16 cellular contexts compared by ENCODE assay signal in the genomic region with DNA sequence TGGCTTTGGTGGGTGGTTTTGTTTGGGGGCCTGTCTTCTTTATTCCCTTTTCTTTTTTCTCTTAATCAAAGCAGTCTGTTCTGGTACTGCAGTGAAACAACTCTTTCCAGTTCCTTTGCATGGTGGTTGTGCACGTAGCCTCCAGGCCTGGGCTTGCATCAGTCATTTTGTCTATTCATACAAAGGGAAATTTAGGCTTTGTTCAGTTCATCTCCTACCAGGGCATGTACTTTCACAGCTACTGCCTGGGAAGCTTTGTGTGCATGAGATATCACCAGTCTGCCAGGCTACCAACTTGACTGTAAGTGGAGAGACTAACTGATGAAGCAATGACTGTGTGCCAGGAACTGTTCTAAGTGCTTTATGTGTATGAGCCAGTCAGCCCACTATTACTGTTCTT. TPM values are rescaled to one million over a fixed set of nuclear protein-coding genes. Genes with fewer than 3 reads are reported as not detected.
DNase-seq lines count a peak whose midpoint lies in the region; ATAC-seq and TF ChIP-seq lines count a peak whose summit lies in the region.
"Had no signal": no experiment of that assay in that cellular context is flagged by ENCODE, and none has a peak within 500 bp of the region (broad histone marks: within the 10 kb centered on the region; RNA-seq: fewer than 3 reads in every experiment).

No MANE protein-coding gene starts in this region.

- H3K4me3 ChIP-seq in HAP-1 (no peak overlapping the region), RWPE2 (ENCODE audit: severe bottlenecking) (no peak overlapping the region)
- H3K4me3 ChIP-seq: BLaER1 treated with 17β-estradiol and CSF1 and Interleukin-3, amounts not matched to agents 10 nM and 100 nM; ovary had no signal

- no peak overlapping the region for H3K27ac ChIP-seq in RWPE2 (ENCODE audit: poor library complexity, severe bottlenecking)
- H3K27ac ChIP-seq: BLaER1 treated with 17β-estradiol and CSF1 and Interleukin-3, amounts not matched to agents 10 nM and 100 nM; ovary had no signal

- in situ Hi-C loops in HAP-1 (cut with MboI; ENCODE audit: low sequenced_read_pairs), result no loop called here

- H3K9me3 ChIP-seq in HAP-1 (no peaks in the 10 kb centered on the region), RWPE2 (ENCODE audit: severe bottlenecking) (no peaks in the 10 kb centered on the region)
- H3K9me3 ChIP-seq: ovary had no signal

- peak; percentile 65 to 73 for DNase-seq in HAP-1 (ENCODE audit: low spot score in 2 of 2)
- no peak for DNase-seq in RWPE2 (ENCODE audit: low spot score)
- DNase-seq in pons (ENCODE audit: low spot score), result peak; percentile 61
- no peak for DNase-seq in NCI-H1417 treated with DMSO at 0.1 percent for 48 hours (lab: John Stamatoyannopoulos, UW)
- no peak for DNase-seq in NOMO-1 (lab: John Stamatoyannopoulos, UW; ENCODE audit: unreplicated experiment in 2 of 2)
- no peak for DNase-seq in activated gamma-delta T cell (lab: John Stamatoyannopoulos, UW)
- DNase-seq: activated gamma-delta T cell treated with Interleukin-2 at 50 U/mL for 16 hours; DMS153; effector CD4-positive, alpha-beta T cell; MM.1S; NCI-H2171 treated with DMSO at 0.1 percent for 48 hours; ovary; small intestine; SW 1271 had no signal

- ATAC-seq in RWPE2 (ENCODE audit: low read depth) (0 out of 3 replicates have a peak, but pooled peaks have one; percentile 21), esophagus mucosa (peak; percentile 86)

- no peaks in the 10 kb centered on the region for H3K36me3 ChIP-seq in HAP-1 (replicated peaks)
- H3K36me3 ChIP-seq in RWPE2 (ENCODE audit: low read depth), result no peaks in the 10 kb centered on the region
- H3K36me3 ChIP-seq: BLaER1 treated with 17β-estradiol and CSF1 and Interleukin-3, amounts not matched to agents 10 nM and 100 nM; ovary had no signal

- TF ChIP-seq CTCF in RWPE2 (IDR thresholded peaks at IDR 0.05; ENCODE audit: poor library complexity, severe bottlenecking), result no peak

- H3K27me3 ChIP-seq in HAP-1 (ENCODE audit: low read depth) (no peaks in the 10 kb centered on the region), RWPE2 (ENCODE audit: insufficient read depth, poor library complexity, severe bottlenecking) (no peaks in the 10 kb centered on the region)
- H3K27me3 ChIP-seq: BLaER1 treated with 17β-estradiol and CSF1 and Interleukin-3, amounts not matched to agents 10 nM and 100 nM; ovary had no signal

- peaks cover 68% of the 10 kb centered on the region for H3K4me1 ChIP-seq in HAP-1
- no peaks in the 10 kb centered on the region for H3K4me1 ChIP-seq in RWPE2 (ENCODE audit: insufficient read depth, poor library complexity, severe bottlenecking)

RNA-seq across cellular contexts. Expression of gene TRIM2, which starts 8.5 kb away (rescaled TPM):
- total RNA-seq in esophagus mucosa, result 9.0 TPM

Comparison
In these comparisons a context has a peak if more than half of its experiments do, and no peak if none do; other contexts are left out.
1. DNase-seq: peak in HAP-1 (2 of 2) and pons (single experiment); none in RWPE2 (single experiment), NCI-H1417 treated with DMSO at 0.1 percent for 48 hours (single experiment), NOMO-1 (0 of 2) and activated gamma-delta T cell (single experiment).